ENCODE assay signal across 21 cellular contexts in genomic region chr17:30396129-30396528, GRCh38.
"Had no signal": no experiment of that assay in that cellular context is flagged by ENCODE, and none has a peak within 500 bp of the region (broad histone marks: within the 10 kb centered on the region; RNA-seq: fewer than 3 reads in every experiment).

No MANE protein-coding gene starts in this region.

- H3K4me3 ChIP-seq: breast epithelium, gastroesophageal sphincter, heart left ventricle, upper lobe of left lung had no signal

- H3K27me3 ChIP-seq: breast epithelium, gastroesophageal sphincter, heart left ventricle, upper lobe of left lung had no signal

- H3K36me3 ChIP-seq: breast epithelium had no signal

- H3K27ac Mint-ChIP-seq: activated T-cell treated with anti-CD3 and anti-CD28 coated beads, Interleukin-2, amount 50 U/mL, for 72 hours had no signal

- H3K4me1 ChIP-seq: breast epithelium had no signal

- DNase-seq: activated CD4-positive, alpha-beta T cell treated with anti-CD3 and anti-CD28 coated beads for 1 hour; activated effector memory CD4-positive, alpha-beta T cell treated with anti-CD3 and anti-CD28 coated beads, Interleukin-2, amount 50 U/mL, for 16 hours; activated naive CD4-positive, alpha-beta T cell treated with anti-CD3 and anti-CD28 coated beads, Interleukin-2, amount 50 U/mL, for 16 hours; activated T-cell treated with anti-CD3 and anti-CD28 coated beads, Interleukin-2, amount 50 U/mL, for 72 hours; aorta; cortex of kidney; effector CD4-positive, alpha-beta T cell; heart left ventricle; kidney glomerular epithelial cell; mesendoderm; natural killer cell; nucleus accumbens; posterior cingulate gyrus; stimulated activated CD4-positive, alpha-beta T cell treated with anti-CD3 and anti-CD28 coated beads, Interleukin-2, amount 100 ng/mL, for 24 hours; stimulated activated naive CD8-positive, alpha-beta T cell treated with anti-CD3 and anti-CD28 coated beads, Interleukin-15, Interleukin-2, amounts not matched to agents 100 U/mL and 50 U/mL, for 24 hours; T-helper 1 cell; T-helper 9 cell; upper lobe of left lung had no signal

- H3K27ac ChIP-seq: breast epithelium, gastroesophageal sphincter, heart left ventricle, upper lobe of left lung had no signal

- H3K36me3 Mint-ChIP-seq: natural killer cell had no signal

- ATAC-seq: activated T-cell treated with anti-CD3 and anti-CD28 coated beads, Interleukin-2, amount 50 U/mL, for 72 hours; esophagus mucosa; gastroesophageal sphincter; heart left ventricle; natural killer cell; stimulated activated naive CD8-positive, alpha-beta T cell treated with anti-CD3 and anti-CD28 coated beads, Interleukin-15, Interleukin-2, amounts not matched to agents 100 U/mL and 50 U/mL, for 24 hours had no signal

- H3K9me3 ChIP-seq: breast epithelium, gastroesophageal sphincter, heart left ventricle, upper lobe of left lung had no signal

- H3K9me3 Mint-ChIP-seq: activated T-cell treated with anti-CD3 and anti-CD28 coated beads, Interleukin-2, amount 50 U/mL, for 72 hours; natural killer cell had no signal

- H3K4me3 Mint-ChIP-seq: activated T-cell treated with anti-CD3 and anti-CD28 coated beads, Interleukin-2, amount 50 U/mL, for 72 hours; natural killer cell had no signal
